ENCODE assay signal across 1 cellular context in the genomic region with DNA sequence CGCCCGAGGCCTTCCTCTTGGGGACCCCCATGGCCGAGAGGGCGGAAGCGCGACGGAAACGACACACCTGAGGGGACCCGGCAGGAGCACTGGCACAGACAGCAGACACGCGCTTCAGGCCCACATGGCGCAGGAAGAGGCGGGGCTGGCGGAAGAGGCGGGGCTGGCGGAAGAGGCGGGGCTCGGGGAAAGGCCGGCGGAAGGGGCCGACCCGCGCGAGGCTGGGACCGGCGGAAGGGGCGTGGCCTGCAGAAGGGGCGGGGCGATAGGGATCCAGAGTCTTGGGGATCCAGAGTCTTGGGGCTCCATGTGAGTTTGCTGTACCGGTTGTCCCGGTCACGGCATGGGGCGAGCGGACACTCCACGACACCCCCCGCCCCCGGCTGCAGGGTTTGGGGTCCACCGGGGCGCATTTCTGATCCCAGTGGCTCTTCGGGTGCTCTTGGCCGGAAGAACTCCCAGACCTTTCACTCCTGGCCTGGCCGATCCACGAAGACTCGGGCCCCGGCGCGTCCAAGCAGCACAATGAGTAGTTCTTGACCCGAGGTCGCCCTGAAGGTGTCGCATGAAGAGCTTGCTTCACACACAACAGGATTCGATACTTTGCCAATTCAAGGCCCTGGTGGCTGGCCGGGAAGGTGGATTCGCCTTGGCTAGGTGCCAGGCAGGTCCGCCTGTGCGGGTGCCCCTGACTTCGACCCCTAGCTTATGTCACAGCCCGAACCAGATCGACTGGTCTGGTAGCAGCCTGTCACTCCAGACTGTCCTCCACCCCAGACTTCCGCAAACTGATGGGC.
TF ChIP-seq lines count a peak whose summit lies in the region.

A gene with protein sequence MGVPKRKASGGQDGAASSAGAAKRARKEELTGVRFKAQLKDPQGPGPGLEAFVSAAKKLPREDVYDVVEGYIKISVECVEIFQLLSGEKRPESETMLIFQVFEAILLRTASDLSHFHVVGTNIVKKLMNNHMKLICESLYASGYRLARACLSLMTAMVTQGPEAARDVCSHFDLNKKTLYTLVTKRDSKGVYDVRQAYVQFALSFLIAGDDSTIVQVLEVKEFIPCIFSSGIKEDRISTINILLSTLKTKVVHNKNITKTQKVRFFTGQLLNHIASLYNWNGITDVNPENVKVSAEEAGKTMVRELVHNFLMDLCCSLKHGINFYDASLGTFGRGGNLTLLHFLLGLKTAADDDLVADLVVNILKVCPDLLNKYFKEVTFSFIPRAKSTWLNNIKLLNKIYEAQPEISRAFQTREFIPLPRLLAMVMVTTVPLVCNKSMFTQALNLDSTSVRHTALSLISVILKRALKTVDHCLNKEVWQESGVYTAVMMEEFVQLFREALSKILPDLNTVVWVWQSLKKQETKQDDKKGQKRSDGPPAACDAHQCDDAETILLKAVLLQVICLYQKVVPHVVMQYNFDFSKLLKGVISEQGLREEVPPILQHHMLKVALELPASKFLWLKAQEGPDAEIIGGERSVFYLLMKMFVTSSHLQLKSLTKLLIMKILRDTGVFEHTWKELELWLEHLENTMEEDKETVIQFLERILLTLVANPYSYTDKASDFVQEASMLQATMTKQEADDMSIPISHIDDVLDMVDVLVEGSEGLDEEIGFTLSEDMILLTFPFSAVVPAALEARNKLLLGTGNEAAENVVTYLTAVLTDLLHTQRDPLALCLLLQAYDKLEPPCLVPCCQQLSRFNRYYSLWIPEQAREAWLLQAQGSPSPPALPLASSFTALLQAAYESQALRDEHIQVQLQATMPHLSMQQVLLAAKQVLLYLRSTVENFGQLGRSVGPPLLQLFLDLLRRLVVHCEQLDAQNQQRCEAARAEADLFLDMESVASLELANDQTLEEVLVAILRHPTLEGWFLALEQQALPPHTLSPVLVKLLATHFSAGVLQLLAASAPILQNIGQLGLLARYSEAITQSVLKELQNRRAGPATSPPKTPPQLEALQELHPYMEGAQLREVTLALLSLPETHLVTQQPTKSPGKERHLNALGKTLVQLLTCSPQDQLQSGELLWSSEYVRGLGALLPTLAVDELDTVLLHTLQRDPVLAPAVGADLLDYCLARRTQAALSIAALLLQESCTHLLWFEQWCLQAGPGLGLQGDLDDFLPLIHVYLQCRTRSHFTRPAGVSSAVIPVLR (N-terminal part only) (minus strand): TSS at position 133 of the 797 bp plus-strand sequence. CDS start 102 bp downstream, at position 31.

TF ChIP-seq in HepG2, 621 proteins besides CTCF, POLR2A, EP300 and RAD21 (continued from another document and continues in another):
- TF ChIP-seq, protein P1, sequence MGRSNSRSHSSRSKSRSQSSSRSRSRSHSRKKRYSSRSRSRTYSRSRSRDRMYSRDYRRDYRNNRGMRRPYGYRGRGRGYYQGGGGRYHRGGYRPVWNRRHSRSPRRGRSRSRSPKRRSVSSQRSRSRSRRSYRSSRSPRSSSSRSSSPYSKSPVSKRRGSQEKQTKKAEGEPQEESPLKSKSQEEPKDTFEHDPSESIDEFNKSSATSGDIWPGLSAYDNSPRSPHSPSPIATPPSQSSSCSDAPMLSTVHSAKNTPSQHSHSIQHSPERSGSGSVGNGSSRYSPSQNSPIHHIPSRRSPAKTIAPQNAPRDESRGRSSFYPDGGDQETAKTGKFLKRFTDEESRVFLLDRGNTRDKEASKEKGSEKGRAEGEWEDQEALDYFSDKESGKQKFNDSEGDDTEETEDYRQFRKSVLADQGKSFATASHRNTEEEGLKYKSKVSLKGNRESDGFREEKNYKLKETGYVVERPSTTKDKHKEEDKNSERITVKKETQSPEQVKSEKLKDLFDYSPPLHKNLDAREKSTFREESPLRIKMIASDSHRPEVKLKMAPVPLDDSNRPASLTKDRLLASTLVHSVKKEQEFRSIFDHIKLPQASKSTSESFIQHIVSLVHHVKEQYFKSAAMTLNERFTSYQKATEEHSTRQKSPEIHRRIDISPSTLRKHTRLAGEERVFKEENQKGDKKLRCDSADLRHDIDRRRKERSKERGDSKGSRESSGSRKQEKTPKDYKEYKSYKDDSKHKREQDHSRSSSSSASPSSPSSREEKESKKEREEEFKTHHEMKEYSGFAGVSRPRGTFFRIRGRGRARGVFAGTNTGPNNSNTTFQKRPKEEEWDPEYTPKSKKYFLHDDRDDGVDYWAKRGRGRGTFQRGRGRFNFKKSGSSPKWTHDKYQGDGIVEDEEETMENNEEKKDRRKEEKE (IDR thresholded peaks at IDR 0.05), result no peak
- peak; percentile 83 for TF ChIP-seq ASH2L (IDR thresholded peaks at IDR 0.05; ENCODE audit: insufficient read length, low read depth, low read length)
- TF ChIP-seq ATF7-NPFF (CRISPR knock-in tag; IDR thresholded peaks at IDR 0.05; ENCODE audit: low read depth), result peak; percentile 50; the same call in 1 of the 2 replicates
- TF ChIP-seq MYC (CRISPR knock-in tag; IDR thresholded peaks at IDR 0.05; ENCODE audit: borderline replicate concordance), result peak; percentile 99
- 0 out of 2 replicates have a peak, but pooled peaks have one; percentile 74 for TF ChIP-seq ZNF501 (CRISPR knock-in tag; IDR thresholded peaks at IDR 0.05)
- TF ChIP-seq ZC3H4 (CRISPR knock-in tag; IDR thresholded peaks at IDR 0.05; ENCODE audit: borderline replicate concordance), result no peak
- TF ChIP-seq RORA (CRISPR knock-in tag; IDR thresholded peaks at IDR 0.05), result no peak
- no peak for TF ChIP-seq CEBPZ (IDR thresholded peaks at IDR 0.05; ENCODE audit: low read length)
- peak; percentile 100 for TF ChIP-seq MXD4 (CRISPR knock-in tag; IDR thresholded peaks at IDR 0.05)
- TF ChIP-seq, protein P2, sequence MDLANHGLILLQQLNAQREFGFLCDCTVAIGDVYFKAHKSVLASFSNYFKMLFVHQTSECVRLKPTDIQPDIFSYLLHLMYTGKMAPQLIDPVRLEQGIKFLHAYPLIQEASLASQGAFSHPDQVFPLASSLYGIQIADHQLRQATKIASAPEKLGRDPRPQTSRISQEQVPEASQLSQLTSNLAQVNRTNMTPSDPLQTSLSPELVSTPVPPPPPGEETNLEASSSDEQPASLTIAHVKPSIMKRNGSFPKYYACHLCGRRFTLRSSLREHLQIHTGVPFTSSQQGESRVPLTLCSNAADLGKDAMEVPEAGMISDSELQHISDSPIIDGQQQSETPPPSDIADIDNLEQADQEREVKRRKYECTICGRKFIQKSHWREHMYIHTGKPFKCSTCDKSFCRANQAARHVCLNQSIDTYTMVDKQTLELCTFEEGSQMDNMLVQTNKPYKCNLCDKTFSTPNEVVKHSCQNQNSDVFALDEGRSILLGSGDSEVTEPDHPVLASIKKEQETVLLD (CRISPR knock-in tag; IDR thresholded peaks at IDR 0.05; ENCODE audit: low read depth), result no peak
- peak; percentile 55 for TF ChIP-seq ZMYM4 (CRISPR knock-in tag; IDR thresholded peaks at IDR 0.05)
- TF ChIP-seq ZNF354B (CRISPR knock-in tag; IDR thresholded peaks at IDR 0.05), result no peak
- no peak for TF ChIP-seq ZNF737 (CRISPR knock-in tag; IDR thresholded peaks at IDR 0.05; ENCODE audit: borderline replicate concordance)
- no peak; the same call in 1 of the 2 replicates for TF ChIP-seq AHR (CRISPR knock-in tag; IDR thresholded peaks at IDR 0.05)
- peak; percentile 91 for TF ChIP-seq ZNF687 (CRISPR knock-in tag; IDR thresholded peaks at IDR 0.05)
- TF ChIP-seq ARHGAP35 (CRISPR knock-in tag; IDR thresholded peaks at IDR 0.05; ENCODE audit: borderline replicate concordance), result no peak
- TF ChIP-seq, protein P3, sequence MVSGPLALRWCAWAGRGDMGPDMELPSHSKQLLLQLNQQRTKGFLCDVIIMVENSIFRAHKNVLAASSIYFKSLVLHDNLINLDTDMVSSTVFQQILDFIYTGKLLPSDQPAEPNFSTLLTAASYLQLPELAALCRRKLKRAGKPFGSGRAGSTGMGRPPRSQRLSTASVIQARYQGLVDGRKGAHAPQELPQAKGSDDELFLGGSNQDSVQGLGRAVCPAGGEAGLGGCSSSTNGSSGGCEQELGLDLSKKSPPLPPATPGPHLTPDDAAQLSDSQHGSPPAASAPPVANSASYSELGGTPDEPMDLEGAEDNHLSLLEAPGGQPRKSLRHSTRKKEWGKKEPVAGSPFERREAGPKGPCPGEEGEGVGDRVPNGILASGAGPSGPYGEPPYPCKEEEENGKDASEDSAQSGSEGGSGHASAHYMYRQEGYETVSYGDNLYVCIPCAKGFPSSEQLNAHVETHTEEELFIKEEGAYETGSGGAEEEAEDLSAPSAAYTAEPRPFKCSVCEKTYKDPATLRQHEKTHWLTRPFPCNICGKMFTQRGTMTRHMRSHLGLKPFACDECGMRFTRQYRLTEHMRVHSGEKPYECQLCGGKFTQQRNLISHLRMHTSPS (CRISPR knock-in tag; IDR thresholded peaks at IDR 0.05; ENCODE audit: low read depth), result no peak
- TF ChIP-seq, protein P4, sequence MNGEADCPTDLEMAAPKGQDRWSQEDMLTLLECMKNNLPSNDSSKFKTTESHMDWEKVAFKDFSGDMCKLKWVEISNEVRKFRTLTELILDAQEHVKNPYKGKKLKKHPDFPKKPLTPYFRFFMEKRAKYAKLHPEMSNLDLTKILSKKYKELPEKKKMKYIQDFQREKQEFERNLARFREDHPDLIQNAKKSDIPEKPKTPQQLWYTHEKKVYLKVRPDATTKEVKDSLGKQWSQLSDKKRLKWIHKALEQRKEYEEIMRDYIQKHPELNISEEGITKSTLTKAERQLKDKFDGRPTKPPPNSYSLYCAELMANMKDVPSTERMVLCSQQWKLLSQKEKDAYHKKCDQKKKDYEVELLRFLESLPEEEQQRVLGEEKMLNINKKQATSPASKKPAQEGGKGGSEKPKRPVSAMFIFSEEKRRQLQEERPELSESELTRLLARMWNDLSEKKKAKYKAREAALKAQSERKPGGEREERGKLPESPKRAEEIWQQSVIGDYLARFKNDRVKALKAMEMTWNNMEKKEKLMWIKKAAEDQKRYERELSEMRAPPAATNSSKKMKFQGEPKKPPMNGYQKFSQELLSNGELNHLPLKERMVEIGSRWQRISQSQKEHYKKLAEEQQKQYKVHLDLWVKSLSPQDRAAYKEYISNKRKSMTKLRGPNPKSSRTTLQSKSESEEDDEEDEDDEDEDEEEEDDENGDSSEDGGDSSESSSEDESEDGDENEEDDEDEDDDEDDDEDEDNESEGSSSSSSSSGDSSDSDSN (CRISPR knock-in tag; IDR thresholded peaks at IDR 0.05), result peak; percentile 75
- 0 out of 2 replicates have a peak, but pooled peaks have one; percentile 9 for TF ChIP-seq NFE2L1 (CRISPR knock-in tag; IDR thresholded peaks at IDR 0.05; ENCODE audit: borderline replicate concordance)
- no peak for TF ChIP-seq ZNF367 (CRISPR knock-in tag; IDR thresholded peaks at IDR 0.05; ENCODE audit: borderline replicate concordance)
- no peak for TF ChIP-seq ZNF879 (CRISPR knock-in tag; IDR thresholded peaks at IDR 0.05)
- TF ChIP-seq CEBPG (CRISPR knock-in tag; IDR thresholded peaks at IDR 0.05), result no peak
- no peak for TF ChIP-seq XBP1 (CRISPR knock-in tag; IDR thresholded peaks at IDR 0.05)
- TF ChIP-seq ATF6 (CRISPR knock-in tag; conservative IDR thresholded peaks at IDR 0.05), result no peak
- TF ChIP-seq SSRP1 (CRISPR knock-in tag; IDR thresholded peaks at IDR 0.05), result no peak
- TF ChIP-seq JARID2 (CRISPR knock-in tag; IDR thresholded peaks at IDR 0.05; ENCODE audit: insufficient replicate concordance), result no peak
